In the genomic region with DNA sequence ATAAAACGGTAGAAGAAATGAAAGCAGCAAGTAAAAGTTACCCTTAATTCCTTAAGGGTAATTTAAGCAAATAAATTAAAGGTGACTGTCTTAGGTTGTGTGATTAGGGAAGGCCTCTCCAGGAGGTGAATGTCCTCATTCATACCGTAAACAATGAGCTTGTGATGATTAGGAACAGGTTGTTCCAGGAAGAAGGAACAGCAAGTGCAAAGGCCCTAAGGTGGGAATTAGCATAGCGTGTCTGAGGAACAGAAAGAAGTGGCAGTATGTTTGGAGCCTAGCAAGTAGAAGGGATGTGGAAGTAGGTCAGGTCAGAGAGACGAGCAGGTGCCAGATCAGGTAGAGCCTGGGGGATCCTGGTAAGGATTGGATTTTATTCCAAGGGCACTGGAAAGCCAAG, we compare ENCODE assay signal across 1 cellular context.
TF ChIP-seq lines count a peak whose summit lies in the region.

No MANE protein-coding gene starts in this region.

TF ChIP-seq in GM12878, 131 proteins besides CTCF, POLR2A, EP300 and RAD21:
- TF ChIP-seq, protein P1, sequence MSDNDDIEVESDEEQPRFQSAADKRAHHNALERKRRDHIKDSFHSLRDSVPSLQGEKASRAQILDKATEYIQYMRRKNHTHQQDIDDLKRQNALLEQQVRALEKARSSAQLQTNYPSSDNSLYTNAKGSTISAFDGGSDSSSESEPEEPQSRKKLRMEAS (IDR thresholded peaks at IDR 0.05; ENCODE audit: low read depth, low read length) = no peak
- TF ChIP-seq PAX5 (IDR thresholded peaks at IDR 0.05; ENCODE audit: borderline replicate concordance, low read depth, low read length) = no peak
- TF ChIP-seq CBX5 (IDR thresholded peaks at IDR 0.05; ENCODE audit: low read depth) = no peak
- TF ChIP-seq, protein P2, sequence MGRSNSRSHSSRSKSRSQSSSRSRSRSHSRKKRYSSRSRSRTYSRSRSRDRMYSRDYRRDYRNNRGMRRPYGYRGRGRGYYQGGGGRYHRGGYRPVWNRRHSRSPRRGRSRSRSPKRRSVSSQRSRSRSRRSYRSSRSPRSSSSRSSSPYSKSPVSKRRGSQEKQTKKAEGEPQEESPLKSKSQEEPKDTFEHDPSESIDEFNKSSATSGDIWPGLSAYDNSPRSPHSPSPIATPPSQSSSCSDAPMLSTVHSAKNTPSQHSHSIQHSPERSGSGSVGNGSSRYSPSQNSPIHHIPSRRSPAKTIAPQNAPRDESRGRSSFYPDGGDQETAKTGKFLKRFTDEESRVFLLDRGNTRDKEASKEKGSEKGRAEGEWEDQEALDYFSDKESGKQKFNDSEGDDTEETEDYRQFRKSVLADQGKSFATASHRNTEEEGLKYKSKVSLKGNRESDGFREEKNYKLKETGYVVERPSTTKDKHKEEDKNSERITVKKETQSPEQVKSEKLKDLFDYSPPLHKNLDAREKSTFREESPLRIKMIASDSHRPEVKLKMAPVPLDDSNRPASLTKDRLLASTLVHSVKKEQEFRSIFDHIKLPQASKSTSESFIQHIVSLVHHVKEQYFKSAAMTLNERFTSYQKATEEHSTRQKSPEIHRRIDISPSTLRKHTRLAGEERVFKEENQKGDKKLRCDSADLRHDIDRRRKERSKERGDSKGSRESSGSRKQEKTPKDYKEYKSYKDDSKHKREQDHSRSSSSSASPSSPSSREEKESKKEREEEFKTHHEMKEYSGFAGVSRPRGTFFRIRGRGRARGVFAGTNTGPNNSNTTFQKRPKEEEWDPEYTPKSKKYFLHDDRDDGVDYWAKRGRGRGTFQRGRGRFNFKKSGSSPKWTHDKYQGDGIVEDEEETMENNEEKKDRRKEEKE (IDR thresholded peaks at IDR 0.05) = no peak
- TF ChIP-seq NR2C1 (IDR thresholded peaks at IDR 0.05) = no peak
- TF ChIP-seq, protein P3, sequence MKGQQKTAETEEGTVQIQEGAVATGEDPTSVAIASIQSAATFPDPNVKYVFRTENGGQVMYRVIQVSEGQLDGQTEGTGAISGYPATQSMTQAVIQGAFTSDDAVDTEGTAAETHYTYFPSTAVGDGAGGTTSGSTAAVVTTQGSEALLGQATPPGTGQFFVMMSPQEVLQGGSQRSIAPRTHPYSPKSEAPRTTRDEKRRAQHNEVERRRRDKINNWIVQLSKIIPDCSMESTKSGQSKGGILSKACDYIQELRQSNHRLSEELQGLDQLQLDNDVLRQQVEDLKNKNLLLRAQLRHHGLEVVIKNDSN (IDR thresholded peaks at IDR 0.05; ENCODE audit: borderline replicate concordance, extremely low read length, insufficient read depth, low read depth, low read length) = no peak
- TF ChIP-seq ZNF274 (IDR thresholded peaks at IDR 0.05; ENCODE audit: insufficient read depth, insufficient read length) = no peak
- TF ChIP-seq CHD2 (IDR thresholded peaks at IDR 0.05; ENCODE audit: borderline replicate concordance, low read depth, low read length) = no peak
- no peak for TF ChIP-seq SMARCA5 (IDR thresholded peaks at IDR 0.05)
- no peak for TF ChIP-seq STAT1 (conservative IDR thresholded peaks at IDR 0.05)
- TF ChIP-seq, protein P4, sequence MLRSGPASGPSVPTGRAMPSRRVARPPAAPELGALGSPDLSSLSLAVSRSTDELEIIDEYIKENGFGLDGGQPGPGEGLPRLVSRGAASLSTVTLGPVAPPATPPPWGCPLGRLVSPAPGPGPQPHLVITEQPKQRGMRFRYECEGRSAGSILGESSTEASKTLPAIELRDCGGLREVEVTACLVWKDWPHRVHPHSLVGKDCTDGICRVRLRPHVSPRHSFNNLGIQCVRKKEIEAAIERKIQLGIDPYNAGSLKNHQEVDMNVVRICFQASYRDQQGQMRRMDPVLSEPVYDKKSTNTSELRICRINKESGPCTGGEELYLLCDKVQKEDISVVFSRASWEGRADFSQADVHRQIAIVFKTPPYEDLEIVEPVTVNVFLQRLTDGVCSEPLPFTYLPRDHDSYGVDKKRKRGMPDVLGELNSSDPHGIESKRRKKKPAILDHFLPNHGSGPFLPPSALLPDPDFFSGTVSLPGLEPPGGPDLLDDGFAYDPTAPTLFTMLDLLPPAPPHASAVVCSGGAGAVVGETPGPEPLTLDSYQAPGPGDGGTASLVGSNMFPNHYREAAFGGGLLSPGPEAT (IDR thresholded peaks at IDR 0.05; ENCODE audit: low read depth) = no peak
- TF ChIP-seq ZNF384 (IDR thresholded peaks at IDR 0.05; ENCODE audit: borderline replicate concordance, low read depth, low read length) = no peak
- no peak for TF ChIP-seq ASH2L (IDR thresholded peaks at IDR 0.05; ENCODE audit: borderline replicate concordance, low read depth)
- TF ChIP-seq, protein P5, sequence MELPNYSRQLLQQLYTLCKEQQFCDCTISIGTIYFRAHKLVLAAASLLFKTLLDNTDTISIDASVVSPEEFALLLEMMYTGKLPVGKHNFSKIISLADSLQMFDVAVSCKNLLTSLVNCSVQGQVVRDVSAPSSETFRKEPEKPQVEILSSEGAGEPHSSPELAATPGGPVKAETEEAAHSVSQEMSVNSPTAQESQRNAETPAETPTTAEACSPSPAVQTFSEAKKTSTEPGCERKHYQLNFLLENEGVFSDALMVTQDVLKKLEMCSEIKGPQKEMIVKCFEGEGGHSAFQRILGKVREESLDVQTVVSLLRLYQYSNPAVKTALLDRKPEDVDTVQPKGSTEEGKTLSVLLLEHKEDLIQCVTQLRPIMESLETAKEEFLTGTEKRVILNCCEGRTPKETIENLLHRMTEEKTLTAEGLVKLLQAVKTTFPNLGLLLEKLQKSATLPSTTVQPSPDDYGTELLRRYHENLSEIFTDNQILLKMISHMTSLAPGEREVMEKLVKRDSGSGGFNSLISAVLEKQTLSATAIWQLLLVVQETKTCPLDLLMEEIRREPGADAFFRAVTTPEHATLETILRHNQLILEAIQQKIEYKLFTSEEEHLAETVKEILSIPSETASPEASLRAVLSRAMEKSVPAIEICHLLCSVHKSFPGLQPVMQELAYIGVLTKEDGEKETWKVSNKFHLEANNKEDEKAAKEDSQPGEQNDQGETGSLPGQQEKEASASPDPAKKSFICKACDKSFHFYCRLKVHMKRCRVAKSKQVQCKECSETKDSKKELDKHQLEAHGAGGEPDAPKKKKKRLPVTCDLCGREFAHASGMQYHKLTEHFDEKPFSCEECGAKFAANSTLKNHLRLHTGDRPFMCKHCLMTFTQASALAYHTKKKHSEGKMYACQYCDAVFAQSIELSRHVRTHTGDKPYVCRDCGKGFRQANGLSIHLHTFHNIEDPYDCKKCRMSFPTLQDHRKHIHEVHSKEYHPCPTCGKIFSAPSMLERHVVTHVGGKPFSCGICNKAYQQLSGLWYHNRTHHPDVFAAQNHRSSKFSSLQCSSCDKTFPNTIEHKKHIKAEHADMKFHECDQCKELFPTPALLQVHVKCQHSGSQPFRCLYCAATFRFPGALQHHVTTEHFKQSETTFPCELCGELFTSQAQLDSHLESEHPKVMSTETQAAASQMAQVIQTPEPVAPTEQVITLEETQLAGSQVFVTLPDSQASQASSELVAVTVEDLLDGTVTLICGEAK (IDR thresholded peaks at IDR 0.05; ENCODE audit: borderline replicate concordance) = no peak
- TF ChIP-seq, protein P6, sequence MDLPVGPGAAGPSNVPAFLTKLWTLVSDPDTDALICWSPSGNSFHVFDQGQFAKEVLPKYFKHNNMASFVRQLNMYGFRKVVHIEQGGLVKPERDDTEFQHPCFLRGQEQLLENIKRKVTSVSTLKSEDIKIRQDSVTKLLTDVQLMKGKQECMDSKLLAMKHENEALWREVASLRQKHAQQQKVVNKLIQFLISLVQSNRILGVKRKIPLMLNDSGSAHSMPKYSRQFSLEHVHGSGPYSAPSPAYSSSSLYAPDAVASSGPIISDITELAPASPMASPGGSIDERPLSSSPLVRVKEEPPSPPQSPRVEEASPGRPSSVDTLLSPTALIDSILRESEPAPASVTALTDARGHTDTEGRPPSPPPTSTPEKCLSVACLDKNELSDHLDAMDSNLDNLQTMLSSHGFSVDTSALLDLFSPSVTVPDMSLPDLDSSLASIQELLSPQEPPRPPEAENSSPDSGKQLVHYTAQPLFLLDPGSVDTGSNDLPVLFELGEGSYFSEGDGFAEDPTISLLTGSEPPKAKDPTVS (IDR thresholded peaks at IDR 0.05; ENCODE audit: low read depth, low read length) = no peak
- TF ChIP-seq, protein P7, sequence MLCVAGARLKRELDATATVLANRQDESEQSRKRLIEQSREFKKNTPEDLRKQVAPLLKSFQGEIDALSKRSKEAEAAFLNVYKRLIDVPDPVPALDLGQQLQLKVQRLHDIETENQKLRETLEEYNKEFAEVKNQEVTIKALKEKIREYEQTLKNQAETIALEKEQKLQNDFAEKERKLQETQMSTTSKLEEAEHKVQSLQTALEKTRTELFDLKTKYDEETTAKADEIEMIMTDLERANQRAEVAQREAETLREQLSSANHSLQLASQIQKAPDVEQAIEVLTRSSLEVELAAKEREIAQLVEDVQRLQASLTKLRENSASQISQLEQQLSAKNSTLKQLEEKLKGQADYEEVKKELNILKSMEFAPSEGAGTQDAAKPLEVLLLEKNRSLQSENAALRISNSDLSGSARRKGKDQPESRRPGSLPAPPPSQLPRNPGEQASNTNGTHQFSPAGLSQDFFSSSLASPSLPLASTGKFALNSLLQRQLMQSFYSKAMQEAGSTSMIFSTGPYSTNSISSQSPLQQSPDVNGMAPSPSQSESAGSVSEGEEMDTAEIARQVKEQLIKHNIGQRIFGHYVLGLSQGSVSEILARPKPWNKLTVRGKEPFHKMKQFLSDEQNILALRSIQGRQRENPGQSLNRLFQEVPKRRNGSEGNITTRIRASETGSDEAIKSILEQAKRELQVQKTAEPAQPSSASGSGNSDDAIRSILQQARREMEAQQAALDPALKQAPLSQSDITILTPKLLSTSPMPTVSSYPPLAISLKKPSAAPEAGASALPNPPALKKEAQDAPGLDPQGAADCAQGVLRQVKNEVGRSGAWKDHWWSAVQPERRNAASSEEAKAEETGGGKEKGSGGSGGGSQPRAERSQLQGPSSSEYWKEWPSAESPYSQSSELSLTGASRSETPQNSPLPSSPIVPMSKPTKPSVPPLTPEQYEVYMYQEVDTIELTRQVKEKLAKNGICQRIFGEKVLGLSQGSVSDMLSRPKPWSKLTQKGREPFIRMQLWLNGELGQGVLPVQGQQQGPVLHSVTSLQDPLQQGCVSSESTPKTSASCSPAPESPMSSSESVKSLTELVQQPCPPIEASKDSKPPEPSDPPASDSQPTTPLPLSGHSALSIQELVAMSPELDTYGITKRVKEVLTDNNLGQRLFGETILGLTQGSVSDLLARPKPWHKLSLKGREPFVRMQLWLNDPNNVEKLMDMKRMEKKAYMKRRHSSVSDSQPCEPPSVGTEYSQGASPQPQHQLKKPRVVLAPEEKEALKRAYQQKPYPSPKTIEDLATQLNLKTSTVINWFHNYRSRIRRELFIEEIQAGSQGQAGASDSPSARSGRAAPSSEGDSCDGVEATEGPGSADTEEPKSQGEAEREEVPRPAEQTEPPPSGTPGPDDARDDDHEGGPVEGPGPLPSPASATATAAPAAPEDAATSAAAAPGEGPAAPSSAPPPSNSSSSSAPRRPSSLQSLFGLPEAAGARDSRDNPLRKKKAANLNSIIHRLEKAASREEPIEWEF (IDR thresholded peaks at IDR 0.05; ENCODE audit: insufficient replicate concordance, low read depth, low read length) = no peak
- TF ChIP-seq FOXM1 (IDR thresholded peaks at IDR 0.05; ENCODE audit: low read depth, low read length) = no peak
- no peak for TF ChIP-seq SPI1 (IDR thresholded peaks at IDR 0.05; ENCODE audit: borderline replicate concordance, insufficient read depth, low read depth, low read length)
- no peak for TF ChIP-seq MTA3 (IDR thresholded peaks at IDR 0.05; ENCODE audit: borderline replicate concordance, low read length)
TF ChIP-seq in GM12878: peak in this region for 0.
